ENCODE assay signal across 25 cellular contexts in the genomic region with DNA sequence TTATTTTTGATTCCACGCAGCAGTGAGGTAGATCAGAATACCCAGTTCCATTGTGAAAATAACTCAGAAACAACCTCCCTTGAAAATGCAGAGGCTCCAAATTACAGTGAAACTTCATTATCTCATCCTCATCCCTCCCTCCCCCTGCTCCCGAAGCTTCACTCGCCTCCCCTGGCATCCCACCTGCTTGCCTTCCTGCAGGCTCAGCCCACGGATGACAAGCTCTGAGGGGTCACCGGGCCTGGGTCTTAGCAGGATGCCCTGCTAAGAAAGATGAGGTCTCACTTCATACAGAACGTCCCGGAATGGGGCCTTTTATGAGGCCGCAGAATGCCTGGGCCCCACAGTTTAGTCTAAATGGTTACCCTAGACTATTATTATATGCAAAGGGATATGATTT. TPM values are rescaled to one million over a fixed set of nuclear protein-coding genes. Genes with fewer than 3 reads are reported as not detected.
"Had no signal": no experiment of that assay in that cellular context is flagged by ENCODE, and none has a peak within 500 bp of the region (broad histone marks: within the 10 kb centered on the region; RNA-seq: fewer than 3 reads in every experiment).

No MANE protein-coding gene starts in this region.

- H3K9me3 ChIP-seq: gastrocnemius medialis, ovary, psoas muscle had no signal

- H3K4me1 Mint-ChIP-seq: stimulated activated effector memory CD8-positive, alpha-beta T cell treated with anti-CD3 and anti-CD28 coated beads, Interleukin-12 subunit alpha, Interleukin-12 subunit beta, amount 100 ng/mL, for 72 hours; T-cell had no signal

- H3K36me3 Mint-ChIP-seq: stimulated activated effector memory CD8-positive, alpha-beta T cell treated with anti-CD3 and anti-CD28 coated beads, Interleukin-12 subunit alpha, Interleukin-12 subunit beta, amount 100 ng/mL, for 72 hours had no signal

- H3K27ac ChIP-seq: esophagus squamous epithelium, gastrocnemius medialis, ovary, psoas muscle, right atrium auricular region, SJCRH30, suprapubic skin had no signal

- H3K4me3 Mint-ChIP-seq: activated CD4-positive, alpha-beta T cell treated with anti-CD3 and anti-CD28 coated beads for 36 hours; activated naive CD4-positive, alpha-beta T cell treated with anti-CD3 and anti-CD28 coated beads for 36 hours; activated naive CD8-positive, alpha-beta T cell treated with anti-CD3 and anti-CD28 coated beads, Interleukin-2, amount 10 ng/mL, durations not matched to agents 7 days and 5 days; activated T-cell treated with anti-CD3 and anti-CD28 coated beads, Interleukin-2, amount 50 U/mL, for 72 hours; naive thymus-derived CD4-positive, alpha-beta T cell; stimulated activated effector memory CD8-positive, alpha-beta T cell treated with anti-CD3 and anti-CD28 coated beads, Interleukin-12 subunit alpha, Interleukin-12 subunit beta, amount 100 ng/mL, for 72 hours; stimulated activated naive CD8-positive, alpha-beta T cell treated with anti-CD3 and anti-CD28 coated beads, Interleukin-15, amount 100 ng/mL, for 72 hours; T-cell; T-helper 2 cell treated with Interferon-gamma antibody and Interleukin-4, amounts not matched to agents 5 μg/mL and 100 μg/mL, for 36 hours had no signal

- ATAC-seq: activated CD4-positive, alpha-beta T cell treated with anti-CD3 and anti-CD28 coated beads for 36 hours; activated T-cell treated with anti-CD3 and anti-CD28 coated beads, Interleukin-2, amount 50 U/mL, for 72 hours; gastrocnemius medialis; left colon; naive thymus-derived CD4-positive, alpha-beta T cell; psoas muscle; stimulated activated effector memory CD8-positive, alpha-beta T cell treated with anti-CD3 and anti-CD28 coated beads, Interleukin-12 subunit alpha, Interleukin-12 subunit beta, amount 100 ng/mL, for 72 hours; stimulated activated naive CD8-positive, alpha-beta T cell treated with anti-CD3 and anti-CD28 coated beads, Interleukin-15, amount 100 ng/mL, for 72 hours; T-cell had no signal

- H3K27ac Mint-ChIP-seq: activated CD4-positive, alpha-beta T cell treated with anti-CD3 and anti-CD28 coated beads for 36 hours; activated naive CD4-positive, alpha-beta T cell treated with anti-CD3 and anti-CD28 coated beads for 36 hours; activated naive CD8-positive, alpha-beta T cell treated with anti-CD3 and anti-CD28 coated beads, Interleukin-2, amount 10 ng/mL, durations not matched to agents 7 days and 5 days; activated T-cell treated with anti-CD3 and anti-CD28 coated beads, Interleukin-2, amount 50 U/mL, for 72 hours; stimulated activated effector memory CD8-positive, alpha-beta T cell treated with anti-CD3 and anti-CD28 coated beads, Interleukin-12 subunit alpha, Interleukin-12 subunit beta, amount 100 ng/mL, for 72 hours; T-cell; T-helper 2 cell treated with Interferon-gamma antibody and Interleukin-4, amounts not matched to agents 5 μg/mL and 100 μg/mL, for 36 hours had no signal

- DNase-seq: activated CD4-positive, alpha-beta T cell treated with anti-CD3 and anti-CD28 coated beads for 36 hours; activated CD4-positive, alpha-beta T cell treated with anti-CD3 and anti-CD28 coated beads, Interleukin-2, amount 50 U/mL, for 4 hours; activated effector memory CD4-positive, alpha-beta T cell treated with Interleukin-2 at 50 U/mL for 16 hours; activated naive CD4-positive, alpha-beta T cell treated with anti-CD3 and anti-CD28 coated beads for 36 hours; activated naive CD8-positive, alpha-beta T cell treated with anti-CD3 and anti-CD28 coated beads, Interleukin-2, amount 10 ng/mL, durations not matched to agents 7 days and 5 days; activated T-cell treated with anti-CD3 and anti-CD28 coated beads, Interleukin-2, amount 50 U/mL, for 72 hours; amniotic stem cell; esophagus squamous epithelium; gastrocnemius medialis; left colon; mesendoderm; naive thymus-derived CD4-positive, alpha-beta T cell; psoas muscle; SJCRH30; stimulated activated CD4-positive, alpha-beta T cell treated with anti-CD3 and anti-CD28 coated beads, Interleukin-12 subunit alpha, Interleukin-12 subunit beta, amount 100 ng/mL, for 4 hours; stimulated activated naive CD8-positive, alpha-beta T cell treated with anti-CD3 and anti-CD28 coated beads, Interleukin-15, amount 100 ng/mL, for 72 hours; T-cell; trophoblast cell had no signal

- FAIRE-seq: TTC549 had no signal

- H3K4me3 ChIP-seq: cardiac muscle cell, esophagus squamous epithelium, gastrocnemius medialis, ovary, psoas muscle, right atrium auricular region, SJCRH30, suprapubic skin had no signal

- H3K27me3 ChIP-seq: cardiac muscle cell, gastrocnemius medialis, ovary, right atrium auricular region, SJCRH30, suprapubic skin had no signal

- H3K27me3 Mint-ChIP-seq: stimulated activated naive CD8-positive, alpha-beta T cell treated with anti-CD3 and anti-CD28 coated beads, Interleukin-15, amount 100 ng/mL, for 72 hours had no signal

- H3K36me3 ChIP-seq: cardiac muscle cell, esophagus squamous epithelium, gastrocnemius medialis, ovary, right atrium auricular region, SJCRH30, suprapubic skin had no signal

- H3K4me1 ChIP-seq: psoas muscle had no signal

RNA-seq across cellular contexts. Expression of a gene that starts 20.2 kb away (rescaled TPM):
- total RNA-seq: activated naive CD4-positive, alpha-beta T cell treated with anti-CD3 and anti-CD28 coated beads for 36 hours had no signal
- polyA plus RNA-seq: naive thymus-derived CD4-positive, alpha-beta T cell had no signal

RNA-seq across cellular contexts. Expression of a gene that starts 31.7 kb away (rescaled TPM):
- total RNA-seq: suprapubic skin had no signal

RNA-seq across cellular contexts. Expression of a gene that starts 59.2 kb away (rescaled TPM):
- total RNA-seq: SJCRH30 had no signal
- polyA plus RNA-seq: cardiac muscle cell; naive thymus-derived CD4-positive, alpha-beta T cell had no signal
